23 cellular contexts compared by ENCODE assay signal in genomic region chr5:73743161-73743560, GRCh38.
"Had no signal": no experiment of that assay in that cellular context is flagged by ENCODE, and none has a peak within 500 bp of the region (broad histone marks: within the 10 kb centered on the region; RNA-seq: fewer than 3 reads in every experiment).

No MANE protein-coding gene starts in this region.

- H3K36me3 Mint-ChIP-seq: activated naive CD8-positive, alpha-beta T cell treated with anti-CD3 and anti-CD28 coated beads for 36 hours; natural killer cell; type B pancreatic cell had no signal

- H3K27me3 ChIP-seq: breast epithelium, gastrocnemius medialis had no signal

- ATAC-seq: activated T-cell treated with anti-CD3 and anti-CD28 coated beads, Interleukin-2, amount 50 U/mL, for 4 hours; gastrocnemius medialis; natural killer cell; right cardiac atrium; stimulated activated naive CD8-positive, alpha-beta T cell treated with anti-CD3 and anti-CD28 coated beads, Interleukin-15, amount 100 ng/mL, for 72 hours had no signal

- H3K9me3 ChIP-seq: breast epithelium, gastrocnemius medialis had no signal

- H3K36me3 ChIP-seq: breast epithelium, gastrocnemius medialis, left ventricle myocardium inferior had no signal

- H3K4me3 Mint-ChIP-seq: activated B cell treated with CpG ODN at 0.5 μM for 24 hours; activated naive CD8-positive, alpha-beta T cell treated with anti-CD3 and anti-CD28 coated beads for 36 hours; activated T-cell treated with anti-CD3 and anti-CD28 coated beads, Interleukin-2, amount 50 U/mL, for 4 hours; central memory CD8-positive, alpha-beta T cell; endodermal cell; natural killer cell; stimulated activated naive CD8-positive, alpha-beta T cell treated with anti-CD3 and anti-CD28 coated beads, Interleukin-15, amount 100 ng/mL, for 72 hours; T-helper 1 cell treated with Interleukin-12 subunit alpha and Interleukin-12 subunit beta and Interleukin-4 antibody, amounts not matched to agents 30 μg/mL and 1 μg/mL, for 36 hours; type B pancreatic cell had no signal

- H3K4me1 Mint-ChIP-seq: activated B cell treated with CpG ODN at 0.5 μM for 24 hours; activated naive CD8-positive, alpha-beta T cell treated with anti-CD3 and anti-CD28 coated beads for 36 hours; central memory CD8-positive, alpha-beta T cell; natural killer cell; stimulated activated naive CD8-positive, alpha-beta T cell treated with anti-CD3 and anti-CD28 coated beads, Interleukin-15, amount 100 ng/mL, for 72 hours had no signal

- H3K4me1 ChIP-seq: breast epithelium, gastrocnemius medialis, parathyroid adenoma had no signal

- H3K4me3 ChIP-seq: breast epithelium, gastrocnemius medialis, left ventricle myocardium inferior, skin epidermis had no signal

- H3K9ac ChIP-seq: parathyroid adenoma had no signal

- H3K27me3 Mint-ChIP-seq: central memory CD8-positive, alpha-beta T cell; type B pancreatic cell had no signal

- H3K9me3 Mint-ChIP-seq: activated B cell treated with CpG ODN at 0.5 μM for 24 hours; activated T-cell treated with anti-CD3 and anti-CD28 coated beads, Interleukin-2, amount 50 U/mL, for 4 hours; activated T-helper 2 cell treated with anti-CD3 and anti-CD28 coated beads, Interferon-gamma antibody, Interleukin-2, Interleukin-4, amounts not matched to agents 10 μg/mL and 5 μg/mL and 100 μg/mL, durations not matched to agents 14 hours and 24 hours and 36 hours; central memory CD8-positive, alpha-beta T cell; endodermal cell; natural killer cell; stimulated activated naive CD8-positive, alpha-beta T cell treated with anti-CD3 and anti-CD28 coated beads, Interleukin-15, amount 100 ng/mL, for 72 hours; T-helper 1 cell treated with Interleukin-12 subunit alpha and Interleukin-12 subunit beta and Interleukin-4 antibody, amounts not matched to agents 30 μg/mL and 1 μg/mL, for 36 hours; type B pancreatic cell had no signal

- H3K27ac Mint-ChIP-seq: activated B cell treated with CpG ODN at 0.5 μM for 24 hours; activated naive CD8-positive, alpha-beta T cell treated with anti-CD3 and anti-CD28 coated beads for 36 hours; activated T-helper 2 cell treated with anti-CD3 and anti-CD28 coated beads, Interferon-gamma antibody, Interleukin-2, Interleukin-4, amounts not matched to agents 10 μg/mL and 5 μg/mL and 100 μg/mL, durations not matched to agents 14 hours and 24 hours and 36 hours; endodermal cell; natural killer cell; stimulated activated naive CD8-positive, alpha-beta T cell treated with anti-CD3 and anti-CD28 coated beads, Interleukin-15, amount 100 ng/mL, for 72 hours; T-helper 1 cell treated with Interleukin-12 subunit alpha and Interleukin-12 subunit beta and Interleukin-4 antibody, amounts not matched to agents 30 μg/mL and 1 μg/mL, for 36 hours; type B pancreatic cell had no signal

- DNase-seq: activated B cell treated with CpG ODN at 0.5 μM for 24 hours; activated CD4-positive, alpha-beta T cell treated with anti-CD3 and anti-CD28 coated beads for 4 hours; activated CD4-positive, alpha-beta T cell treated with anti-CD3 and anti-CD28 coated beads, Interleukin-2, amount 50 U/mL, for 48 hours; activated CD8-positive, alpha-beta memory T cell treated with anti-CD3 and anti-CD28 coated beads, Interleukin-2, amount 50 U/mL, for 48 hours; activated naive CD4-positive, alpha-beta T cell; activated naive CD8-positive, alpha-beta T cell treated with anti-CD3 and anti-CD28 coated beads for 36 hours; activated T-cell treated with anti-CD3 and anti-CD28 coated beads, Interleukin-2, amount 50 U/mL, for 4 hours; amniotic stem cell; endodermal cell; gastrocnemius medialis; hippocampal formation; left ventricle myocardium inferior; natural killer cell; right cardiac atrium; stimulated activated CD4-positive, alpha-beta T cell treated with anti-CD3 and anti-CD28 coated beads, Interleukin-1b, Interleukin-23, amount 100 ng/mL, for 48 hours; stimulated activated naive CD8-positive, alpha-beta T cell treated with anti-CD3 and anti-CD28 coated beads, Interleukin-15, amount 100 ng/mL, for 72 hours had no signal
